Comparison of ENCODE assay signal across 8 cellular contexts in the genomic region with DNA sequence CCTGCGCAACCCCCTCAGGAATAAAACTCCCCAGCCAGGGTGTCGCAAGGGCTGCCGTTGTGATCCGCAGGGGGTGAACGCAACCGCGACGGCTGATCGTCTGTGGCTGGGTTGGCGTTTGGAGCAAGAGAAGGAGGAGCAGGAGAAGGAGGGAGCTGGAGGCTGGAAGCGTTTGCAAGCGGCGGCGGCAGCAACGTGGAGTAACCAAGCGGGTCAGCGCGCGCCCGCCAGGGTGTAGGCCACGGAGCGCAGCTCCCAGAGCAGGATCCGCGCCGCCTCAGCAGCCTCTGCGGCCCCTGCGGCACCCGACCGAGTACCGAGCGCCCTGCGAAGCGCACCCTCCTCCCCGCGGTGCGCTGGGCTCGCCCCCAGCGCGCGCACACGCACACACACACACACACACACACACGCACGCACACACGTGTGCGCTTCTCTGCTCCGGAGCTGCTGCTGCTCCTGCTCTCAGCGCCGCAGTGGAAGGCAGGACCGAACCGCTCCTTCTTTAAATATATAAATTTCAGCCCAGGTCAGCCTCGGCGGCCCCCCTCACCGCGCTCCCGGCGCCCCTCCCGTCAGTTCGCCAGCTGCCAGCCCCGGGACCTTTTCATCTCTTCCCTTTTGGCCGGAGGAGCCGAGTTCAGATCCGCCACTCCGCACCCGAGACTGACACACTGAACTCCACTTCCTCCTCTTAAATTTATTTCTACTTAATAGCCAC. TPM values are rescaled to one million over a fixed set of nuclear protein-coding genes. Genes with fewer than 3 reads are reported as not detected.
DNase-seq lines count a peak whose midpoint lies in the region; ATAC-seq and TF ChIP-seq lines count a peak whose summit lies in the region.

No MANE protein-coding gene starts in this region.

- CTCF ChIA-PET in Calu3 (lab: Charles Lee), result interaction anchor here (0.6 to 2.9 kb wide), 13 partner anchors 16 to 842 kb away, joined by 3 to 18 read pairs (median 4); no protein-coding TSS in a partner anchor

- H3K4me3 Mint-ChIP-seq in Calu3 (ENCODE audit: low read depth, unreplicated experiment), result no peak overlapping the region
- H3K4me3 Mint-ChIP-seq in activated naive CD8-positive, alpha-beta T cell treated with anti-CD3 and anti-CD28 coated beads for 36 hours, result no peak overlapping the region

- peak overlapping the region; percentile 10 for H2BK120ac ChIP-seq in trophoblast cell (ENCODE audit: insufficient read depth, low read length, poor library complexity)

- DNase-seq in Calu3, result peak; percentile 70
- peak; percentile 35 for DNase-seq in NCI-H748 treated with DMSO at 0.1 percent for 48 hours (lab: John Stamatoyannopoulos, UW)
- peak; percentile 49 for DNase-seq in activated naive CD8-positive, alpha-beta T cell treated with anti-CD3 and anti-CD28 coated beads for 36 hours
- DNase-seq in left ventricle myocardium superior, result peak; percentile 83
- peak; percentile 79 to 82 for DNase-seq in trophoblast cell
- DNase-seq in globus pallidus (ENCODE audit: low spot score), result no peak

- no peak overlapping the region for H2AK5ac ChIP-seq in trophoblast cell (ENCODE audit: low read length)

- TF ChIP-seq CTCF in Calu3 (IDR thresholded peaks at IDR 0.05; ENCODE audit: unreplicated experiment), result no peak

- no peaks in the 10 kb centered on the region for H3K79me2 ChIP-seq in trophoblast cell (ENCODE audit: control insufficient read depth, insufficient read depth, low read length, poor library complexity)

- peak overlapping the region; percentile 61 for H4K91ac ChIP-seq in trophoblast cell (ENCODE audit: low read depth, low read length)

- H2BK12ac ChIP-seq in trophoblast cell (ENCODE audit: low read length), result peak overlapping the region; percentile 18

- H3K79me1 ChIP-seq in trophoblast cell (ENCODE audit: low read length), result peaks cover 13% of the 10 kb centered on the region

- no peaks in the 10 kb centered on the region for H3K27me3 ChIP-seq in trophoblast cell (ENCODE audit: insufficient read depth, low read length)

- peak overlapping the region; percentile 80 for H3K9ac ChIP-seq in trophoblast cell (ENCODE audit: low read length)

- no CpG with 5 or more reads among the region's 64 CpGs for WGBS in trophoblast cell (ENCODE audit: extremely low coverage, insufficient coverage, insufficient read length)

- H3K23ac ChIP-seq in trophoblast cell (ENCODE audit: low read length), result no peak overlapping the region

- no TSS peak for BruUV-seq in Calu3 (replicated peaks; lab: Mats Ljungman, UMichigan)

- peaks cover 6% of the 10 kb centered on the region for H3K36me3 Mint-ChIP-seq in Calu3 (ENCODE audit: insufficient read depth, unreplicated experiment)
- H3K36me3 Mint-ChIP-seq in activated naive CD8-positive, alpha-beta T cell treated with anti-CD3 and anti-CD28 coated beads for 36 hours, result peaks cover 16% of the 10 kb centered on the region

- H3K4me3 ChIP-seq in trophoblast cell (ENCODE audit: low read depth, low read length), result peak overlapping the region; percentile 69

- H3K4ac ChIP-seq in trophoblast cell (ENCODE audit: low read depth, low read length), result peak overlapping the region; percentile 36

- H3K18ac ChIP-seq in trophoblast cell (ENCODE audit: low read length), result peak overlapping the region; percentile 92

- intact Hi-C loops in Calu3 (cut with micrococcal nuclease; ENCODE audit: unreplicated experiment) (loop anchor here (2.0 to 10.0 kb wide), 7 partner anchors 141 to 601 kb away; no protein-coding TSS in a partner anchor), left ventricle myocardium superior (cut with micrococcal nuclease) (loop anchor here (10.0 kb wide), 2 partner anchors 149 to 1219 kb away; no protein-coding TSS in a partner anchor)

- peak overlapping the region; percentile 44 for H3K27ac ChIP-seq in trophoblast cell (ENCODE audit: low read depth, low read length)

- no peaks in the 10 kb centered on the region for H3K9me3 ChIP-seq in trophoblast cell (ENCODE audit: insufficient read depth, low read depth, low read length)

- no peaks in the 10 kb centered on the region for H3K36me3 ChIP-seq in trophoblast cell (ENCODE audit: control insufficient read depth in 1 of 2, insufficient read depth in 2 of 2, low read length in 2 of 2)

- no peak overlapping the region for H3K27ac Mint-ChIP-seq in Calu3 (ENCODE audit: unreplicated experiment)
- H3K27ac Mint-ChIP-seq in activated naive CD8-positive, alpha-beta T cell treated with anti-CD3 and anti-CD28 coated beads for 36 hours, result no peak overlapping the region

- peak overlapping the region; percentile 58 for H2BK5ac ChIP-seq in trophoblast cell (ENCODE audit: low read depth, low read length, poor library complexity)

- H4K12ac ChIP-seq in trophoblast cell (ENCODE audit: low read depth, low read length), result peak overlapping the region; percentile 22

- H4K8ac ChIP-seq in trophoblast cell (ENCODE audit: low read depth, low read length), result peak overlapping the region; percentile 45

- peak; percentile 57 for ATAC-seq in GM19372 (IDR thresholded peaks at IDR 0.05; ENCODE audit: low read depth, unreplicated experiment)
- ATAC-seq in HG03342 (IDR thresholded peaks at IDR 0.05; ENCODE audit: unreplicated experiment), result peak; percentile 61
- peak; percentile 85 for ATAC-seq in left ventricle myocardium superior

- no peaks in the 10 kb centered on the region for H3K4me1 ChIP-seq in trophoblast cell (ENCODE audit: control insufficient read depth in 1 of 2, insufficient read depth in 2 of 2, low read length in 2 of 2)

- peak overlapping the region; percentile 94 for H3K4me2 ChIP-seq in trophoblast cell (ENCODE audit: low read length)

- H2AFZ ChIP-seq in trophoblast cell (ENCODE audit: insufficient read depth, low read length, poor library complexity), result peak overlapping the region; percentile 63

- no peaks in the 10 kb centered on the region for H3K9me3 Mint-ChIP-seq in Calu3 (ENCODE audit: low read depth, unreplicated experiment)
- H3K9me3 Mint-ChIP-seq in activated naive CD8-positive, alpha-beta T cell treated with anti-CD3 and anti-CD28 coated beads for 36 hours, result no peaks in the 10 kb centered on the region

- H3K4me1 Mint-ChIP-seq in Calu3 (ENCODE audit: low read depth, unreplicated experiment), result peaks cover 19% of the 10 kb centered on the region
- H3K4me1 Mint-ChIP-seq in activated naive CD8-positive, alpha-beta T cell treated with anti-CD3 and anti-CD28 coated beads for 36 hours, result peaks cover 28% of the 10 kb centered on the region

- peak overlapping the region; percentile 38 for H3K14ac ChIP-seq in trophoblast cell (ENCODE audit: low read length)

- H3K27me3 Mint-ChIP-seq in Calu3 (ENCODE audit: unreplicated experiment), result no peaks in the 10 kb centered on the region
- H3K27me3 Mint-ChIP-seq in activated naive CD8-positive, alpha-beta T cell treated with anti-CD3 and anti-CD28 coated beads for 36 hours, result peaks cover 21% of the 10 kb centered on the region

RNA-seq across cellular contexts. Expression of gene TGFB2, which starts 0.7 kb away (rescaled TPM):
- total RNA-seq in Calu3 (2022) (32.2 and 37.6 TPM in 2 replicates), left ventricle myocardium superior (2.0 TPM)
- under 1 TPM in 1 of 2 experiments, not detected in 1; 0.04 TPM for total RNA-seq in activated naive CD8-positive, alpha-beta T cell treated with anti-CD3 and anti-CD28 coated beads for 36 hours
- 16.4 and 18.9 TPM in 2 replicates for polyA plus RNA-seq in trophoblast cell (2013)

Comparison
In these comparisons a context has a peak if more than half of its experiments do, and no peak if none do; other contexts are left out.
1. RNA of gene TGFB2, which starts 0.7 kb away (total RNA-seq): 32.2 to 37.6 TPM in Calu3; 2.0 TPM in left ventricle myocardium superior (single experiment) and 0.04 TPM in activated naive CD8-positive, alpha-beta T cell treated with anti-CD3 and anti-CD28 coated beads for 36 hours; every median in the first group is over 10 times any median in the second.
2. Peak in every context shown above with its lines, with median percentiles within 50 percentile points of each other: ATAC-seq.